15 cellular contexts compared by ENCODE assay signal in the genomic region with DNA sequence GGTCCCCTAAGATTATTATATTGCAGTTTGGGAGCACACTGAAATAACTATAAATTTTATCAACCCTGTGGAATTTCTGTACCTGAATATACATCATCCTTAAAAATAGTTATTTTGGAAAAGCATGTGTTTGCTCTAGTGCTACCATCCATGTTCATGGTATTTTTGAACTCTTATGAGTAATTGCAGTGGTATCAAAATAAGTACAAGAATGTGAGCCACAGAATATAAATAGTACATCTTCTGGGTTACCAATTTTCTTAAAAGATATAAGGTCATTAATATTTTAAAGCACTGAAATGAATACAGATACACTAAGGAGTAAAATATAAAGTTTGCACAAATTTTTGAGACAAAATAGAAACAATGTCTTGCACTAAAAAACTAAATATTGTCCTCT.
"Had no signal": no experiment of that assay in that cellular context is flagged by ENCODE, and none has a peak within 500 bp of the region (broad histone marks: within the 10 kb centered on the region; RNA-seq: fewer than 3 reads in every experiment).

No MANE protein-coding gene starts in this region.

- H3K4me3 Mint-ChIP-seq: activated CD4-positive, alpha-beta memory T cell treated with anti-CD3 and anti-CD28 coated beads for 36 hours; activated CD8-positive, alpha-beta memory T cell treated with anti-CD3 and anti-CD28 coated beads, Interleukin-2, amount 10 ng/mL, durations not matched to agents 7 days and 5 days; activated naive CD4-positive, alpha-beta T cell treated with anti-CD3 and anti-CD28 coated beads, Interleukin-2, amount 50 U/mL, for 24 hours; activated T-cell treated with anti-CD3 and anti-CD28 coated beads, Interleukin-2, amount 50 U/mL, for 24 hours; nephron progenitor cell; T-helper 1 cell treated with Interleukin-12 subunit alpha and Interleukin-12 subunit beta and Interleukin-4 antibody, amounts not matched to agents 30 μg/mL and 1 μg/mL, for 36 hours had no signal

- H3K4me1 ChIP-seq: colonic mucosa, prostate gland had no signal

- H3K27ac Mint-ChIP-seq: activated CD4-positive, alpha-beta memory T cell treated with anti-CD3 and anti-CD28 coated beads for 36 hours; activated CD8-positive, alpha-beta memory T cell treated with anti-CD3 and anti-CD28 coated beads, Interleukin-2, amount 10 ng/mL, durations not matched to agents 7 days and 5 days; activated naive CD4-positive, alpha-beta T cell treated with anti-CD3 and anti-CD28 coated beads, Interleukin-2, amount 50 U/mL, for 24 hours; T-helper 1 cell treated with Interleukin-12 subunit alpha and Interleukin-12 subunit beta and Interleukin-4 antibody, amounts not matched to agents 30 μg/mL and 1 μg/mL, for 36 hours had no signal

- H3K4me2 ChIP-seq: smooth muscle cell had no signal

- H3K4me3 ChIP-seq: colonic mucosa, mucosa of descending colon, prostate gland, smooth muscle cell, thoracic aorta had no signal

- DNase-seq: activated CD4-positive, alpha-beta memory T cell treated with anti-CD3 and anti-CD28 coated beads for 36 hours; activated CD8-positive, alpha-beta memory T cell treated with anti-CD3 and anti-CD28 coated beads, Interleukin-2, amount 10 ng/mL, durations not matched to agents 7 days and 5 days; activated effector memory CD4-positive, alpha-beta T cell treated with Interleukin-2 at 50 U/mL for 16 hours; activated T-cell treated with anti-CD3 and anti-CD28 coated beads, Interleukin-2, amount 50 U/mL, for 24 hours; colonic mucosa; mucosa of descending colon; nephron progenitor cell; occipital lobe; right cardiac atrium; WERI-Rb-1 had no signal

- H3K27ac ChIP-seq: colonic mucosa, prostate gland, WERI-Rb-1 had no signal

- H3K9me3 Mint-ChIP-seq: activated CD4-positive, alpha-beta memory T cell treated with anti-CD3 and anti-CD28 coated beads for 36 hours; activated naive CD4-positive, alpha-beta T cell treated with anti-CD3 and anti-CD28 coated beads, Interleukin-2, amount 50 U/mL, for 24 hours; activated T-cell treated with anti-CD3 and anti-CD28 coated beads, Interleukin-2, amount 50 U/mL, for 24 hours; nephron progenitor cell; T-helper 1 cell treated with Interleukin-12 subunit alpha and Interleukin-12 subunit beta and Interleukin-4 antibody, amounts not matched to agents 30 μg/mL and 1 μg/mL, for 36 hours had no signal

- H3K36me3 ChIP-seq: colonic mucosa, thoracic aorta had no signal

- H3K27me3 ChIP-seq: colonic mucosa had no signal

- ATAC-seq: activated CD8-positive, alpha-beta memory T cell treated with anti-CD3 and anti-CD28 coated beads, Interleukin-2, amount 10 ng/mL, durations not matched to agents 7 days and 5 days; mucosa of descending colon; right cardiac atrium had no signal

- H3K4me1 Mint-ChIP-seq: activated CD8-positive, alpha-beta memory T cell treated with anti-CD3 and anti-CD28 coated beads, Interleukin-2, amount 10 ng/mL, durations not matched to agents 7 days and 5 days; activated naive CD4-positive, alpha-beta T cell treated with anti-CD3 and anti-CD28 coated beads, Interleukin-2, amount 50 U/mL, for 24 hours; nephron progenitor cell had no signal

- H3K27me3 Mint-ChIP-seq: activated CD4-positive, alpha-beta memory T cell treated with anti-CD3 and anti-CD28 coated beads for 36 hours; activated CD8-positive, alpha-beta memory T cell treated with anti-CD3 and anti-CD28 coated beads, Interleukin-2, amount 10 ng/mL, durations not matched to agents 7 days and 5 days; activated naive CD4-positive, alpha-beta T cell treated with anti-CD3 and anti-CD28 coated beads, Interleukin-2, amount 50 U/mL, for 24 hours; activated T-cell treated with anti-CD3 and anti-CD28 coated beads, Interleukin-2, amount 50 U/mL, for 24 hours had no signal

- H3K9me3 ChIP-seq: colonic mucosa, mucosa of descending colon, prostate gland, thoracic aorta had no signal
